In the genomic region with DNA sequence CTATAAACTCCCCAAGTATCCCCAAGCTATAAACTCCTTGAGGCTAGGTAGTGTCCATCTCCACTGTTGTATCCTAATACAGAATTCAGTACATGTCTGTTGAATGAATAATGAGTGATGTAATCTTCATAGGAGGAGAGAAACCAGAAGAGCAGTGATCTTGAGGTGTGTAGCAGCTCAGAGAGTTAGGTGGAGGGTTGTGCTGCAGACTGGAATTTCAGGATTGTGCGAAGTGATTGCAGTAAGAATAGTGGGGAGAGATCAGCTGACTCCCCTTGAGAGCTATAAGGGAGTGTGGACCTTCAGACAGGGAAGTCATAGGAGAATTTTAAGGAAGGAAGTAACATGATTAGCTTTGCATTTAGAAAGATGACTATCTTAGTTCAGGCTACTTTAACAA, we compare ENCODE assay signal across 1 cellular context.
TF ChIP-seq lines count a peak whose summit lies in the region.

No MANE protein-coding gene starts in this region.

TF ChIP-seq in SK-N-SH, 30 proteins besides CTCF, POLR2A, EP300 and RAD21 (continued from another document):
- TF ChIP-seq, protein P1, sequence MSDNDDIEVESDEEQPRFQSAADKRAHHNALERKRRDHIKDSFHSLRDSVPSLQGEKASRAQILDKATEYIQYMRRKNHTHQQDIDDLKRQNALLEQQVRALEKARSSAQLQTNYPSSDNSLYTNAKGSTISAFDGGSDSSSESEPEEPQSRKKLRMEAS (IDR thresholded peaks at IDR 0.05; ENCODE audit: low read depth): no peak
- TF ChIP-seq, protein P2, sequence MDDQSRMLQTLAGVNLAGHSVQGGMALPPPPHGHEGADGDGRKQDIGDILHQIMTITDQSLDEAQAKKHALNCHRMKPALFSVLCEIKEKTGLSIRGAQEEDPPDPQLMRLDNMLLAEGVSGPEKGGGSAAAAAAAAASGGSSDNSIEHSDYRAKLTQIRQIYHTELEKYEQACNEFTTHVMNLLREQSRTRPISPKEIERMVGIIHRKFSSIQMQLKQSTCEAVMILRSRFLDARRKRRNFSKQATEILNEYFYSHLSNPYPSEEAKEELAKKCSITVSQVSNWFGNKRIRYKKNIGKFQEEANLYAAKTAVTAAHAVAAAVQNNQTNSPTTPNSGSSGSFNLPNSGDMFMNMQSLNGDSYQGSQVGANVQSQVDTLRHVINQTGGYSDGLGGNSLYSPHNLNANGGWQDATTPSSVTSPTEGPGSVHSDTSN (IDR thresholded peaks at IDR 0.05): no peak
- no peak for TF ChIP-seq NFIC (IDR thresholded peaks at IDR 0.05; ENCODE audit: borderline replicate concordance)
